In the genomic region with DNA sequence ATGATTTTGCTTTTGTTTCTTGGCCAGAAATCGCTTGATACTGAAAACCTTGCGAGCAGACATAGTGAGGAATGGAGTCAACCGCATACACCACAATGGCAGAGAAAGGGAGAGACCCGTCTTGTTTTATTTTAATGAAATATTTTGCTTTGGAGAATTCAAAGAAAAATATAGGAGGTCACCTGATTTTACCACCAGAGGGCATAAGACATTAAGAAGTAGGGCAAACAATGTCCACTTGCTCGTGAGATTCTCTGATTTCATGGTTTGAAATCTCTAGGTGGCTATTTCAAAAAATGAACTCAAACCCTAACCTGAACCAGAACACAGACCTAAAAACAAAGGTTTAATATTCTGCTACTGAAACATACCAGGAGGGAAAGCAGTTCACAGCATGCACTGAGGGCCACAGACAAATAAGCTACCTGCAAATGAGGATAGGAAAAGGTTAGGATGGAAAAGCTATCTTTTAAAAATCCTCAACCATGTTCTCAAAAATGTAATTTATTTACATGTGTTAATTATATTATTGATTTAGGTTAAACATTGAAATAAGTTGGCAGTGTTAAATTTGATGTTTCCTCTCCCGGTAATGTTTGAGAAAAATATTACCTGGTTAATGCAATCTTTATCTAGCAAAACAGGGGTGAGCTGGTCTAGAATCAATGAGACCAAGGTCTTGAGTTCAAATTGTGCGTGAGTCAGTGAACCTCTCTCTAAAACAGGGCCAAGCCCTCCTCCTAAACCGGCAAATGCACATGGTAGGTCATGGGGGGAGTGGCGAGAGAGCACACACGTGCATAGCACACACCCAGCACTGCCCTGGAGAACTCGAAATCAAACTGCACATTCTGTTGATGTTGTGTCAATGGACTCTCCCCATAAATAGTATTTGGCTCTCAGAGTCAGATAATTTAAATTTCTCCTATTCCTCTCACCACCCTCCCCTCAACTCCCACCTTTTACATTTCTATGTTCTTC, we compare ENCODE assay signal across 1 cellular context.
TF ChIP-seq lines count a peak whose summit lies in the region.

No MANE protein-coding gene starts in this region.

TF ChIP-seq in SK-N-SH treated with all-trans-retinoic acid at 6 μM for 48 hours, 23 proteins besides CTCF, POLR2A, EP300 and RAD21 (continued from another document):
- TF ChIP-seq, protein P1, sequence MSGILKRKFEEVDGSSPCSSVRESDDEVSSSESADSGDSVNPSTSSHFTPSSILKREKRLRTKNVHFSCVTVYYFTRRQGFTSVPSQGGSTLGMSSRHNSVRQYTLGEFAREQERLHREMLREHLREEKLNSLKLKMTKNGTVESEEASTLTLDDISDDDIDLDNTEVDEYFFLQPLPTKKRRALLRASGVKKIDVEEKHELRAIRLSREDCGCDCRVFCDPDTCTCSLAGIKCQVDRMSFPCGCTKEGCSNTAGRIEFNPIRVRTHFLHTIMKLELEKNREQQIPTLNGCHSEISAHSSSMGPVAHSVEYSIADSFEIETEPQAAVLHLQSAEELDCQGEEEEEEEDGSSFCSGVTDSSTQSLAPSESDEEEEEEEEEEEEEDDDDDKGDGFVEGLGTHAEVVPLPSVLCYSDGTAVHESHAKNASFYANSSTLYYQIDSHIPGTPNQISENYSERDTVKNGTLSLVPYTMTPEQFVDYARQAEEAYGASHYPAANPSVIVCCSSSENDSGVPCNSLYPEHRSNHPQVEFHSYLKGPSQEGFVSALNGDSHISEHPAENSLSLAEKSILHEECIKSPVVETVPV (CRISPR knock-in tag; IDR thresholded peaks at IDR 0.05) = no peak
- TF ChIP-seq TOX (CRISPR knock-in tag; IDR thresholded peaks at IDR 0.05; ENCODE audit: borderline replicate concordance) (no peak), TCF4 (CRISPR knock-in tag; IDR thresholded peaks at IDR 0.05; ENCODE audit: borderline replicate concordance) (no peak), RARB (CRISPR knock-in tag; IDR thresholded peaks at IDR 0.05) (no peak)
